ENCODE assay signal across 18 cellular contexts in genomic region chrX:65997978-65998717, GRCh38. TPM values are rescaled to one million over a fixed set of nuclear protein-coding genes. Genes with fewer than 3 reads are reported as not detected.
A peak's percentile ranks its signal among the peaks of the same experiment; 100 is the strongest.
DNase-seq lines count a peak whose midpoint lies in the region; ATAC-seq and TF ChIP-seq lines count a peak whose summit lies in the region.
"Had no signal": no experiment of that assay in that cellular context is flagged by ENCODE, and none has a peak within 500 bp of the region (broad histone marks: within the 10 kb centered on the region; RNA-seq: fewer than 3 reads in every experiment).

No MANE protein-coding gene starts in this region.

- H3K36me3 Mint-ChIP-seq in CD4-positive, alpha-beta T cell (ENCODE audit: low read depth) = no peaks in the 10 kb centered on the region
- H3K36me3 Mint-ChIP-seq: type B pancreatic cell had no signal

- peaks cover 58% of the 10 kb centered on the region for H3K4me1 Mint-ChIP-seq in CD4-positive, alpha-beta T cell (ENCODE audit: low read depth)

- no peaks in the 10 kb centered on the region for H3K4me1 ChIP-seq in mucosa of descending colon (ENCODE audit: low read depth)
- H3K4me1 ChIP-seq: left ventricle myocardium inferior, stomach had no signal

- DNase-seq in CD4-positive, alpha-beta T cell = no peak
- DNase-seq in Kasumi-1 (lab: John Stamatoyannopoulos, UW) (peak; percentile 45 to 51), SKM-1 treated with dmso at 0.1 percent for 144 hours (lab: John Stamatoyannopoulos, UW; ENCODE audit: unreplicated experiment) (peak; percentile 91), mucosa of descending colon (no peak), iPS-NIHi7 (ENCODE audit: extremely low spot score) (no peak), GM20000 (ENCODE audit: low spot score) (no peak), NCI-H2171 (lab: John Stamatoyannopoulos, UW) (no peak)
- DNase-seq: activated CD4-positive, alpha-beta T cell treated with anti-CD3 and anti-CD28 coated beads, Interleukin-2, amount 50 U/mL, for 48 hours; activated naive CD4-positive, alpha-beta T cell; effector CD8-positive, alpha-beta T cell; left ventricle myocardium inferior; NCI-H2029 treated with DMSO at 0.1 percent for 48 hours; NCI-H69; SK-N-SH; stomach had no signal

- no peaks in the 10 kb centered on the region for H3K27me3 ChIP-seq in CD4-positive, alpha-beta T cell (ENCODE audit: control insufficient read depth, insufficient read depth, low read length)

- no peak overlapping the region for H3K27ac ChIP-seq in CD4-positive, alpha-beta T cell (ENCODE audit: low read depth, low read length)
- H3K27ac ChIP-seq: left ventricle myocardium inferior, stomach had no signal

- H3K9me3 Mint-ChIP-seq in CD4-positive, alpha-beta T cell = no peaks in the 10 kb centered on the region
- H3K9me3 Mint-ChIP-seq: type B pancreatic cell had no signal

- H3K27ac Mint-ChIP-seq in CD4-positive, alpha-beta T cell = peak overlapping the region; percentile 15
- H3K27ac Mint-ChIP-seq: type B pancreatic cell had no signal

- no peak overlapping the region for H3K4me3 ChIP-seq in mucosa of descending colon
- H3K4me3 ChIP-seq: left ventricle myocardium inferior, stomach had no signal

- intact Hi-C loops in CD4-positive, alpha-beta T cell (cut with DNase I, micrococcal nuclease) = no loop called here
- intact Hi-C loops in mucosa of descending colon (cut with DNase I, micrococcal nuclease) = no loop called here

- no peaks in the 10 kb centered on the region for H3K36me3 ChIP-seq in mucosa of descending colon (ENCODE audit: low read depth)
- H3K36me3 ChIP-seq: left ventricle myocardium inferior, stomach had no signal

- H3K27me3 Mint-ChIP-seq in CD4-positive, alpha-beta T cell = no peaks in the 10 kb centered on the region
- H3K27me3 Mint-ChIP-seq: type B pancreatic cell had no signal

- no peak overlapping the region for H3K4me3 Mint-ChIP-seq in CD4-positive, alpha-beta T cell
- H3K4me3 Mint-ChIP-seq: type B pancreatic cell had no signal

- CTCF ChIA-PET in CD4-positive, alpha-beta T cell (lab: Charles Lee) = no interaction called here

- POLR2A ChIA-PET in CD4-positive, alpha-beta T cell (lab: Charles Lee) = no interaction called here

- ATAC-seq in CD4-positive, alpha-beta T cell (ENCODE audit: poor library complexity) = no peak
- ATAC-seq in mucosa of descending colon (peak; percentile 44), HG02763 (IDR thresholded peaks at IDR 0.05; ENCODE audit: unreplicated experiment) (no peak)
- ATAC-seq: sciatic nerve had no signal

- H3K9me3 ChIP-seq in CD4-positive, alpha-beta T cell (ENCODE audit: control insufficient read depth, low read length) = no peaks in the 10 kb centered on the region
- no peaks in the 10 kb centered on the region for H3K9me3 ChIP-seq in mucosa of descending colon
- H3K9me3 ChIP-seq: left ventricle myocardium inferior, SK-N-SH, stomach had no signal

- TF ChIP-seq CTCF in CD4-positive, alpha-beta T cell (IDR thresholded peaks at IDR 0.05) = no peak
- no peak for TF ChIP-seq CTCF in mucosa of descending colon (IDR thresholded peaks at IDR 0.05)
- TF ChIP-seq CTCF in GM20000 (IDR thresholded peaks at IDR 0.05; ENCODE audit: extremely low read depth, missing control alignments) = no peak

RNA-seq across cellular contexts. Expression of gene VSIG4, which starts 41.7 kb away (rescaled TPM):
- under 1 TPM in 1 of 2 experiments, not detected in 1; 0.11 TPM for total RNA-seq in CD4-positive, alpha-beta T cell
- 10 to 100 TPM in 2 of 3 donors, 1 to 10 TPM in 1; 7.3 to 80.5 (median 79.9) TPM for total RNA-seq in mucosa of descending colon

Comparison
In these comparisons a context has a peak if more than half of its experiments do, and no peak if none do; other contexts are left out.
1. DNase-seq: peak in Kasumi-1 (2 of 2) and SKM-1 treated with dmso at 0.1 percent for 144 hours (single experiment); none in CD4-positive, alpha-beta T cell (0 of 10), mucosa of descending colon (0 of 3), iPS-NIHi7 (single experiment), GM20000 (single experiment) and NCI-H2171 (single experiment).
2. RNA of gene VSIG4, which starts 41.7 kb away (total RNA-seq): 7.3 to 80.5 TPM in mucosa of descending colon; 0.11 TPM in CD4-positive, alpha-beta T cell; every median in the first group is over 4 times any median in the second.